ENCODE assay signal across 1 cellular context in the genomic region with DNA sequence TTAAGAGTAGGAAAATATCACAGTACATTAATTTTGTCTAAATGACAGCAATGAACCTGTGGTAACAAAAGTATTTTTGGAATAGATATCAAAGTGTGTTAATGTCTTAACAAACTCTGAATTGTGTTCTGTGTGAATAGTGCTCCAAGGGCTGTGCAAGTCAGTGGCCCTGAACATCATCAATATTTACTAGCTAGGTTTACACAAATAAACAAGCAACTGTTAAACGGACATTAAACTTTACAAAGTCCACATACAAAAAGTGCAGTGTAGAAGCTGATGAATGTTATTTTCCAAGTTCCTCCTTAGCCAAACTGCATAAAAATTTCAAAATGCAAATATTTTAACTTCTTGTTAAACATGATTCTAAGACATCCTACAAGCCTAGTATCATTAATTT.
TF ChIP-seq lines count a peak whose summit lies in the region.

No MANE protein-coding gene starts in this region.

TF ChIP-seq in HepG2, 621 proteins besides CTCF, POLR2A, EP300 and RAD21:
- TF ChIP-seq, protein P1, sequence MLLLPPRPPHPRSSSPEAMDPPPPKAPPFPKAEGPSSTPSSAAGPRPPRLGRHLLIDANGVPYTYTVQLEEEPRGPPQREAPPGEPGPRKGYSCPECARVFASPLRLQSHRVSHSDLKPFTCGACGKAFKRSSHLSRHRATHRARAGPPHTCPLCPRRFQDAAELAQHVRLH (CRISPR knock-in tag; IDR thresholded peaks at IDR 0.05; ENCODE audit: borderline replicate concordance, low read depth), result no peak
- TF ChIP-seq, protein P2, sequence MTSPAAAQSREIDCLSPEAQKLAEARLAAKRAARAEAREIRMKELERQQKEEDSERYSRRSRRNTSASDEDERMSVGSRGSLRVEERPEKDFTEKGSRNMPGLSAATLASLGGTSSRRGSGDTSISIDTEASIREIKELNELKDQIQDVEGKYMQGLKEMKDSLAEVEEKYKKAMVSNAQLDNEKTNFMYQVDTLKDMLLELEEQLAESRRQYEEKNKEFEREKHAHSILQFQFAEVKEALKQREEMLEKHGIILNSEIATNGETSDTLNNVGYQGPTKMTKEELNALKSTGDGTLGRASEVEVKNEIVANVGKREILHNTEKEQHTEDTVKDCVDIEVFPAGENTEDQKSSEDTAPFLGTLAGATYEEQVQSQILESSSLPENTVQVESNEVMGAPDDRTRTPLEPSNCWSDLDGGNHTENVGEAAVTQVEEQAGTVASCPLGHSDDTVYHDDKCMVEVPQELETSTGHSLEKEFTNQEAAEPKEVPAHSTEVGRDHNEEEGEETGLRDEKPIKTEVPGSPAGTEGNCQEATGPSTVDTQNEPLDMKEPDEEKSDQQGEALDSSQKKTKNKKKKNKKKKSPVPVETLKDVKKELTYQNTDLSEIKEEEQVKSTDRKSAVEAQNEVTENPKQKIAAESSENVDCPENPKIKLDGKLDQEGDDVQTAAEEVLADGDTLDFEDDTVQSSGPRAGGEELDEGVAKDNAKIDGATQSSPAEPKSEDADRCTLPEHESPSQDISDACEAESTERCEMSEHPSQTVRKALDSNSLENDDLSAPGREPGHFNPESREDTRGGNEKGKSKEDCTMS (CRISPR knock-in tag; conservative IDR thresholded peaks at IDR 0.05), result no peak
- TF ChIP-seq FOXP1 (IDR thresholded peaks at IDR 0.05) (no peak), FOXP1 (CRISPR knock-in tag; IDR thresholded peaks at IDR 0.05) (peak; percentile 30; the same call in 1 of the 2 replicates)
